Comparison of ENCODE assay signal across 14 cellular contexts in genomic region chr3:83514130-83514914, GRCh38.
DNase-seq lines count a peak whose midpoint lies in the region; ATAC-seq and TF ChIP-seq lines count a peak whose summit lies in the region.
"Had no signal": no experiment of that assay in that cellular context is flagged by ENCODE, and none has a peak within 500 bp of the region (broad histone marks: within the 10 kb centered on the region; RNA-seq: fewer than 3 reads in every experiment).

No MANE protein-coding gene starts in this region.

- DNase-seq in Caki2 (ENCODE audit: low read depth) (peak; percentile 54), astrocyte of the cerebellum (ENCODE audit: low read depth) (peak; percentile 27), NCI-H69 (lab: John Stamatoyannopoulos, UW) (no peak), left ventricle myocardium superior (no peak)
- no peak for DNase-seq in stimulated activated CD8-positive, alpha-beta memory T cell treated with anti-CD3 and anti-CD28 coated beads, Interleukin-4, amount 100 ng/mL, for 48 hours
- DNase-seq: activated CD8-positive, alpha-beta T cell treated with anti-CD3 and anti-CD28 coated beads, Interleukin-2, amount 10 ng/mL, durations not matched to agents 7 days and 5 days; activated naive CD8-positive, alpha-beta T cell treated with anti-CD3 and anti-CD28 coated beads, Interleukin-2, amount 50 U/mL, for 24 hours; CD4-positive, alpha-beta memory T cell; NCI-H1694 treated with DMSO at 0.1 percent for 48 hours; uterus had no signal

- no peaks in the 10 kb centered on the region for H3K36me3 ChIP-seq in HUES6 (ENCODE audit: control insufficient read depth, insufficient read depth, low read length)
- no peaks in the 10 kb centered on the region for H3K36me3 ChIP-seq in iPS-20b (ENCODE audit: insufficient read depth, low read depth, low read length)
- H3K36me3 ChIP-seq: uterus had no signal

- no peak for TF ChIP-seq CTCF in astrocyte of the cerebellum (IDR thresholded peaks at IDR 0.05; ENCODE audit: low read depth, low read length, missing control alignments)

- in situ Hi-C loops in Caki2 (cut with HindIII; ENCODE audit: low pct_unique_long_range_greater_than_20kb, low sequenced_read_pairs) (no loop called here), astrocyte of the cerebellum (cut with HindIII; ENCODE audit: low sequenced_read_pairs) (no loop called here)

- H3K4me3 ChIP-seq in HUES6 (ENCODE audit: low read depth, low read length) (no peak overlapping the region), astrocyte of the cerebellum (ENCODE audit: low read depth, low read length) (no peak overlapping the region), iPS-20b (ENCODE audit: low read length) (peak overlapping the region; percentile 34)
- H3K4me3 ChIP-seq: uterus had no signal

- H3K9ac ChIP-seq in HUES6 (ENCODE audit: low read length) (peak overlapping the region; percentile 59), iPS-20b (ENCODE audit: low read depth, low read length) (peak overlapping the region; percentile 38; the same call in 1 of the 2 replicates)

- intact Hi-C loops in left ventricle myocardium superior (cut with micrococcal nuclease): no loop called here

- ATAC-seq in GM18867 (IDR thresholded peaks at IDR 0.05; ENCODE audit: unreplicated experiment) (no peak), left ventricle myocardium superior (no peak)
- ATAC-seq: activated CD8-positive, alpha-beta T cell treated with anti-CD3 and anti-CD28 coated beads, Interleukin-2, amount 10 ng/mL, durations not matched to agents 7 days and 5 days; activated naive CD8-positive, alpha-beta T cell treated with anti-CD3 and anti-CD28 coated beads, Interleukin-2, amount 50 U/mL, for 24 hours had no signal

- H3K9me3 ChIP-seq in HUES6 (ENCODE audit: control insufficient read depth, insufficient read depth, low read depth, low read length) (no peaks in the 10 kb centered on the region), iPS-20b (ENCODE audit: insufficient read depth, low read depth, low read length) (no peaks in the 10 kb centered on the region)
- H3K9me3 ChIP-seq: uterus had no signal

- H3K27ac ChIP-seq in HUES6 (ENCODE audit: low read depth, low read length) (peak overlapping the region; percentile 85), iPS-20b (ENCODE audit: low read length) (no peak overlapping the region)
- H3K27ac ChIP-seq: uterus, VCaP had no signal

- no peaks in the 10 kb centered on the region for H3K27me3 ChIP-seq in HUES6 (ENCODE audit: control insufficient read depth, insufficient read depth, low read length)
- no peaks in the 10 kb centered on the region for H3K27me3 ChIP-seq in iPS-20b (ENCODE audit: insufficient read depth, low read length)
- H3K27me3 ChIP-seq: uterus had no signal

- H3K4me1 ChIP-seq in HUES6 (ENCODE audit: control insufficient read depth, insufficient read depth, low read length) (peaks cover 30% of the 10 kb centered on the region), iPS-20b (ENCODE audit: insufficient read depth, low read length) (peaks cover 25% of the 10 kb centered on the region)
- H3K4me1 ChIP-seq: uterus had no signal

Comparison
In these comparisons a context has a peak if more than half of its experiments do, and no peak if none do; other contexts are left out.
1. DNase-seq: peak in Caki2 (single experiment) and astrocyte of the cerebellum (single experiment); none in NCI-H69 (single experiment), left ventricle myocardium superior (single experiment) and stimulated activated CD8-positive, alpha-beta memory T cell treated with anti-CD3 and anti-CD28 coated beads, Interleukin-4, amount 100 ng/mL, for 48 hours (single experiment).